In genomic region chr3:177824841-177825240, GRCh38 we compare ENCODE assay signal across 14 cellular contexts.
DNase-seq lines count a peak whose midpoint lies in the region; ATAC-seq and TF ChIP-seq lines count a peak whose summit lies in the region.
"Had no signal": no experiment of that assay in that cellular context is flagged by ENCODE, and none has a peak within 500 bp of the region (broad histone marks: within the 10 kb centered on the region; RNA-seq: fewer than 3 reads in every experiment).

No MANE protein-coding gene starts in this region.

- no peaks in the 10 kb centered on the region for H3K9me2 ChIP-seq in hepatocyte (replicated peaks; ENCODE audit: insufficient read depth)

- no peak overlapping the region for H3K4me2 ChIP-seq in hepatocyte
- H3K4me2 ChIP-seq: KMS-11 had no signal

- WGBS in adrenal gland, 4 donors: 58 to 74% (median 68%) methylated on average over 4 of the region's 4 CpGs
- 64% methylated on average over 4 of the region's 4 CpGs for WGBS in hepatocyte (ENCODE audit: low lambda C conversion rate, missing lambda C conversion rate)

- no peaks in the 10 kb centered on the region for H3K9me3 ChIP-seq in adrenal gland (replicated peaks in 1 of 3)
- no peaks in the 10 kb centered on the region for H3K9me3 ChIP-seq in hepatocyte (ENCODE audit: low read depth)
- H3K9me3 ChIP-seq: body of pancreas had no signal

- peak; percentile 26 for DNase-seq in Ammon's horn (ENCODE audit: low spot score)
- DNase-seq in adrenal gland: no peak
- no peak for DNase-seq in hepatocyte (ENCODE audit: low spot score)
- no peak for DNase-seq in sciatic nerve (ENCODE audit: low spot score)
- no peak for DNase-seq in ACHN
- DNase-seq in NCI-H510A treated with DMSO at 0.1 percent for 48 hours (lab: John Stamatoyannopoulos, UW): no peak
- no peak for DNase-seq in 8988T
- DNase-seq: activated naive CD4-positive, alpha-beta T cell; NCI-H524 had no signal

- H3K79me2 ChIP-seq in hepatocyte: no peaks in the 10 kb centered on the region

- no peak for TF ChIP-seq CTCF in adrenal gland (IDR thresholded peaks at IDR 0.05)
- no peak for TF ChIP-seq CTCF in hepatocyte (IDR thresholded peaks at IDR 0.05; ENCODE audit: poor library complexity)

- H3K4me3 ChIP-seq in adrenal gland (no peak overlapping the region), hepatocyte (no peak overlapping the region)
- H3K4me3 ChIP-seq: body of pancreas had no signal

- intact Hi-C loops in adrenal gland (cut with DNase I) (no loop called here), sciatic nerve (cut with DNase I) (no loop called here)

- H3K27me3 ChIP-seq in adrenal gland (no peaks in the 10 kb centered on the region), hepatocyte (no peaks in the 10 kb centered on the region)
- H3K27me3 ChIP-seq: body of pancreas had no signal

- in situ Hi-C loops in ACHN (cut with HindIII; ENCODE audit: low pct_ligation_motif_present, low pct_unique_long_range_greater_than_20kb, low sequenced_read_pairs): no loop called here

- H3K27ac ChIP-seq in adrenal gland: peak overlapping the region; percentile 18 to 91 (median 81)
- peak overlapping the region; percentile 77 for H3K27ac ChIP-seq in hepatocyte
- H3K27ac ChIP-seq: HL-60, KMS-11 had no signal

- ATAC-seq in sciatic nerve (peak; percentile 38), GM18858 (IDR thresholded peaks at IDR 0.05; ENCODE audit: unreplicated experiment) (no peak)
- ATAC-seq: HCT116 had no signal

- TF ChIP-seq POLR2A in adrenal gland (IDR thresholded peaks at IDR 0.05): no peak

- H3K4me1 ChIP-seq in adrenal gland (replicated peaks in 1 of 2): peaks cover 14 to 53% of the 10 kb centered on the region in 2 donors
- H3K4me1 ChIP-seq in hepatocyte (ENCODE audit: insufficient read depth): peaks cover 29% of the 10 kb centered on the region

- no peak overlapping the region for H2AFZ ChIP-seq in hepatocyte

- no peaks in the 10 kb centered on the region for H3K36me3 ChIP-seq in adrenal gland (replicated peaks in 1 of 2)
- no peaks in the 10 kb centered on the region for H3K36me3 ChIP-seq in hepatocyte (replicated peaks; ENCODE audit: insufficient read depth, low read depth)

- no peaks in the 10 kb centered on the region for H4K20me1 ChIP-seq in hepatocyte (ENCODE audit: insufficient read depth, poor library complexity, severe bottlenecking)
